11 cellular contexts compared by ENCODE assay signal in the genomic region with DNA sequence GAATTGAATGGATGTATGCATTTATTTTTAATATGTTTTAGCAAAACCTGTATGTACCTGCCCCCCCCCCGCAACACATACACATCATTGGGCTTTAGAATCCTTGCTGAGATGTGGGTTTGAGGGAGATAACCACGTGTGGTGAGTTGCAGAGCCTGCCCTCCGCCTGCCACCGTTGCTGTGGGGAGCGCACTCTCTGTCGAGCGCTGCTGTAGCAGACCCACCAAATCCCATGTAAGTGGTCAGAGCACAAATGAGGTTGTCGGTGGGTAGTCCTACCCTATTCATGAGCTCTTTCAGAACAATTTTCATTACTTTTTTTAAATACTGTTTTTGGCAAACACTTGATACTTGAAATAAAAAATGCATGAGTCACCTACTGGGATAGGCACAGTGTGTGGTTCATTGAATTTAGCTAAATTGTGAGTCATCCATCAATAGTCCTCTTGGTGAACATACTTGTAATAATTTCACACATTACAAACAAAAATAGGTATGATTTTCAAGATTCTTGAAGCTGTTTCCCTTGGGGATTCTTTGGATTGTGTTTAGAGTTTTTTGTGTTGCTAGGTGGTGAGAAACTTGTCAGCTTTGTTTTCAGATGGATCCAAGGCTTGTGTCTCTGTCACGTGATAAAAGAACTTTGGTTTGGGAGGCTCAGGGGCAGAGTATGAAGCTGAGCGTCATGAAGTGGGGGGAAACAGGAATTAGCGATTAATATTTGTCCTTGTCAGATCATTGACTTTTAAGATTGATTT.
DNase-seq lines count a peak whose midpoint lies in the region; ATAC-seq and TF ChIP-seq lines count a peak whose summit lies in the region.
"Had no signal": no experiment of that assay in that cellular context is flagged by ENCODE, and none has a peak within 500 bp of the region (broad histone marks: within the 10 kb centered on the region; RNA-seq: fewer than 3 reads in every experiment).

No MANE protein-coding gene starts in this region.

- no peaks in the 10 kb centered on the region for H3K9me3 Mint-ChIP-seq in natural killer cell
- H3K9me3 Mint-ChIP-seq: stimulated activated effector memory CD8-positive, alpha-beta T cell treated with anti-CD3 and anti-CD28 coated beads, Interleukin-12 subunit alpha, Interleukin-12 subunit beta, amount 100 ng/mL, for 72 hours had no signal

- TF ChIP-seq CTCF in astrocyte of the spinal cord (IDR thresholded peaks at IDR 0.05; ENCODE audit: low read depth, low read length): no peak
- no peak for TF ChIP-seq CTCF in omental fat pad (IDR thresholded peaks at IDR 0.05)
- TF ChIP-seq CTCF in natural killer cell (IDR thresholded peaks at IDR 0.05): no peak

- intact Hi-C loops in natural killer cell (cut with micrococcal nuclease): no loop called here
- intact Hi-C loops in left colon (cut with DNase I, micrococcal nuclease): no loop called here

- H3K4me3 Mint-ChIP-seq in natural killer cell: no peak overlapping the region
- H3K4me3 Mint-ChIP-seq: activated naive CD8-positive, alpha-beta T cell; stimulated activated effector memory CD8-positive, alpha-beta T cell treated with anti-CD3 and anti-CD28 coated beads, Interleukin-12 subunit alpha, Interleukin-12 subunit beta, amount 100 ng/mL, for 72 hours had no signal

- peak; percentile 19 for ATAC-seq in HG03175 (IDR thresholded peaks at IDR 0.05; ENCODE audit: unreplicated experiment)
- ATAC-seq in omental fat pad (ENCODE audit: low FRiP score): peak; percentile 90
- ATAC-seq in natural killer cell: no peak
- no peak for ATAC-seq in GM21825 (IDR thresholded peaks at IDR 0.05; ENCODE audit: unreplicated experiment)
- no peak for ATAC-seq in left colon

- in situ Hi-C loops in astrocyte of the spinal cord (cut with HindIII; ENCODE audit: low sequenced_read_pairs): no loop called here

- H3K4me1 Mint-ChIP-seq in natural killer cell: no peaks in the 10 kb centered on the region
- H3K4me1 Mint-ChIP-seq: stimulated activated effector memory CD8-positive, alpha-beta T cell treated with anti-CD3 and anti-CD28 coated beads, Interleukin-12 subunit alpha, Interleukin-12 subunit beta, amount 100 ng/mL, for 72 hours had no signal

- no peaks in the 10 kb centered on the region for H3K36me3 Mint-ChIP-seq in natural killer cell
- H3K36me3 Mint-ChIP-seq: activated naive CD8-positive, alpha-beta T cell; stimulated activated effector memory CD8-positive, alpha-beta T cell treated with anti-CD3 and anti-CD28 coated beads, Interleukin-12 subunit alpha, Interleukin-12 subunit beta, amount 100 ng/mL, for 72 hours had no signal

- H3K4me3 ChIP-seq in astrocyte of the spinal cord (ENCODE audit: low read depth, low read length): no peak overlapping the region
- H3K4me3 ChIP-seq: psoas muscle had no signal

- H3K27ac Mint-ChIP-seq in natural killer cell: no peak overlapping the region
- H3K27ac Mint-ChIP-seq: activated naive CD8-positive, alpha-beta T cell; stimulated activated effector memory CD8-positive, alpha-beta T cell treated with anti-CD3 and anti-CD28 coated beads, Interleukin-12 subunit alpha, Interleukin-12 subunit beta, amount 100 ng/mL, for 72 hours had no signal

- peak; percentile 24 for DNase-seq in EL
- peak; percentile 80 for DNase-seq in astrocyte of the spinal cord (ENCODE audit: low read depth, low spot score)
- DNase-seq in omental fat pad (ENCODE audit: low spot score): no peak
- DNase-seq in natural killer cell: no peak
- no peak for DNase-seq in HK-2 (ENCODE audit: unreplicated experiment)
- DNase-seq in left colon: no peak
- DNase-seq: psoas muscle had no signal

- H3K27me3 Mint-ChIP-seq in natural killer cell (ENCODE audit: low read depth in 2 of 2): peaks cover 3 to 14% of the 10 kb centered on the region in 2 donors

Comparison
In these comparisons a context has a peak if more than half of its experiments do, and no peak if none do; other contexts are left out.
1. DNase-seq: peak in EL (single experiment) and astrocyte of the spinal cord (single experiment); none in omental fat pad (single experiment), natural killer cell (single experiment), HK-2 (single experiment) and left colon (0 of 2).
2. ATAC-seq: peak in HG03175 (single experiment) and omental fat pad (single experiment); none in natural killer cell (0 of 3), GM21825 (single experiment) and left colon (single experiment).